Comparison of ENCODE assay signal across 13 cellular contexts in genomic region chr17:40348136-40348504, GRCh38. TPM values are rescaled to one million over a fixed set of nuclear protein-coding genes. Genes with fewer than 3 reads are reported as not detected.
DNase-seq lines count a peak whose midpoint lies in the region; ATAC-seq, FAIRE-seq and TF ChIP-seq lines count a peak whose summit lies in the region.
"Had no signal": no experiment of that assay in that cellular context is flagged by ENCODE, and none has a peak within 500 bp of the region (broad histone marks: within the 10 kb centered on the region; RNA-seq: fewer than 3 reads in every experiment).

No MANE protein-coding gene starts in this region.

- intact Hi-C loops in CD8-positive, alpha-beta T cell (cut with DNase I, micrococcal nuclease), result no loop called here

- CTCF ChIA-PET in CD8-positive, alpha-beta T cell (lab: Charles Lee), result interaction anchor here (0.9 to 34.5 kb wide), 3 partner anchors 17 to 235 kb away, joined by 3 to 1103 read pairs (median 4); partner anchors contain the start of gene RARA
- CTCF ChIA-PET in T-cell (lab: Charles Lee), result no interaction called here

- peaks cover 55% of the 10 kb centered on the region for H3K4me1 ChIP-seq in CD8-positive, alpha-beta T cell (ENCODE audit: insufficient read depth, low read length)
- peaks cover 0 to 87% of the 10 kb centered on the region in 2 donors for H3K4me1 ChIP-seq in right atrium auricular region
- H3K4me1 ChIP-seq in parathyroid adenoma, result peaks cover 38% of the 10 kb centered on the region

- H3K79me2 ChIP-seq in parathyroid adenoma, result peaks cover 6% of the 10 kb centered on the region

- POLR2A ChIA-PET in CD8-positive, alpha-beta T cell (lab: Charles Lee), result interaction anchor here (1.3 kb wide), 1 partner anchor 38 kb away, joined by 4 read pairs; no protein-coding TSS in a partner anchor
- POLR2A ChIA-PET in T-cell (lab: Charles Lee), result no interaction called here

- H3K27me3 ChIP-seq in CD8-positive, alpha-beta T cell (ENCODE audit: insufficient read depth, low read length), result no peaks in the 10 kb centered on the region
- H3K27me3 ChIP-seq in right atrium auricular region (no peaks in the 10 kb centered on the region), parathyroid adenoma (ENCODE audit: control insufficient read depth, insufficient read depth, low read length) (no peaks in the 10 kb centered on the region)

- no peak overlapping the region for H3K9ac ChIP-seq in parathyroid adenoma

- no peaks in the 10 kb centered on the region for H3K9me3 ChIP-seq in CD8-positive, alpha-beta T cell (ENCODE audit: low read length)
- H3K9me3 ChIP-seq in right atrium auricular region (no peaks in the 10 kb centered on the region), parathyroid adenoma (ENCODE audit: control insufficient read depth, low read length) (no peaks in the 10 kb centered on the region)

- H3K36me3 Mint-ChIP-seq in CD8-positive, alpha-beta T cell, result peaks cover 44% of the 10 kb centered on the region
- H3K36me3 Mint-ChIP-seq in T-cell, result peaks cover 29% of the 10 kb centered on the region

- H3K4me3 Mint-ChIP-seq in CD8-positive, alpha-beta T cell, result peak overlapping the region; percentile 32
- H3K4me3 Mint-ChIP-seq in T-cell, result peak overlapping the region in 2 of 3 donors; percentile 21 to 74
- H3K4me3 Mint-ChIP-seq: activated T-cell treated with anti-CD3 and anti-CD28 coated beads, Interleukin-2, amount 50 U/mL, for 72 hours; T-helper 1 cell treated with Interleukin-12 subunit alpha and Interleukin-12 subunit beta and Interleukin-4 antibody, amounts not matched to agents 30 μg/mL and 1 μg/mL, for 36 hours had no signal

- H3K4me3 ChIP-seq in CD8-positive, alpha-beta T cell (ENCODE audit: low read depth, low read length), result no peak overlapping the region
- H3K4me3 ChIP-seq in right atrium auricular region (no peak overlapping the region), parathyroid adenoma (ENCODE audit: low read depth, low read length) (no peak overlapping the region)

- FAIRE-seq in urothelium cell line (lab: Jason Lieb, UNC), result no peak

- H3K9me3 Mint-ChIP-seq in CD8-positive, alpha-beta T cell, result no peaks in the 10 kb centered on the region
- no peaks in the 10 kb centered on the region for H3K9me3 Mint-ChIP-seq in T-cell
- H3K9me3 Mint-ChIP-seq: activated T-cell treated with anti-CD3 and anti-CD28 coated beads, Interleukin-2, amount 50 U/mL, for 72 hours; T-helper 1 cell treated with Interleukin-12 subunit alpha and Interleukin-12 subunit beta and Interleukin-4 antibody, amounts not matched to agents 30 μg/mL and 1 μg/mL, for 36 hours had no signal

- H3K4me2 ChIP-seq in parathyroid adenoma (ENCODE audit: low read length), result no peak overlapping the region

- peak overlapping the region; percentile 76 for H3K27ac Mint-ChIP-seq in CD8-positive, alpha-beta T cell
- H3K27ac Mint-ChIP-seq in T-cell, result peak overlapping the region; percentile 86 to 89
- H3K27ac Mint-ChIP-seq: activated T-cell treated with anti-CD3 and anti-CD28 coated beads, Interleukin-2, amount 50 U/mL, for 72 hours; T-helper 1 cell treated with Interleukin-12 subunit alpha and Interleukin-12 subunit beta and Interleukin-4 antibody, amounts not matched to agents 30 μg/mL and 1 μg/mL, for 36 hours had no signal

- no peak overlapping the region for H2AFZ ChIP-seq in parathyroid adenoma

- ATAC-seq in CD8-positive, alpha-beta T cell, result no peak
- no peak for ATAC-seq in T-cell (replicated peaks in 1 of 4)
- no peak for ATAC-seq in activated CD4-positive, CD25-positive, alpha-beta regulatory T cell treated with anti-CD3 and anti-CD28 coated beads, Interleukin-2, amount 50 U/mL, for 24 hours
- no peak for ATAC-seq in GM21717 (IDR thresholded peaks at IDR 0.05; ENCODE audit: unreplicated experiment)
- ATAC-seq: activated T-cell treated with anti-CD3 and anti-CD28 coated beads, Interleukin-2, amount 50 U/mL, for 72 hours; HCT116 had no signal

- H3K36me3 ChIP-seq in CD8-positive, alpha-beta T cell (ENCODE audit: insufficient read depth, low read length), result peaks cover 26% of the 10 kb centered on the region
- H3K36me3 ChIP-seq in right atrium auricular region (peaks cover 39% of the 10 kb centered on the region), parathyroid adenoma (ENCODE audit: control insufficient read depth, insufficient read depth, low read length) (no peaks in the 10 kb centered on the region)

- H3K27ac ChIP-seq in CD8-positive, alpha-beta T cell (ENCODE audit: low read depth, low read length), result no peak overlapping the region
- H3K27ac ChIP-seq in right atrium auricular region (peak overlapping the region; percentile 95 to 98), parathyroid adenoma (peak overlapping the region; percentile 33)

- no peak for TF ChIP-seq CTCF in CD8-positive, alpha-beta T cell (IDR thresholded peaks at IDR 0.05)
- no peak for TF ChIP-seq CTCF in right atrium auricular region (IDR thresholded peaks at IDR 0.05)
- no peak for TF ChIP-seq CTCF in parathyroid adenoma (IDR thresholded peaks at IDR 0.05)

- DNase-seq in CD8-positive, alpha-beta T cell, result no peak
- DNase-seq in T-cell (no peak), right atrium auricular region (ENCODE audit: low spot score) (no peak), activated gamma-delta T cell treated with Interleukin-2 at 50 U/mL for 16 hours (no peak), urothelium cell line (ENCODE audit: low spot score) (no peak)
- DNase-seq: activated T-cell treated with anti-CD3 and anti-CD28 coated beads, Interleukin-2, amount 50 U/mL, for 72 hours; NCI-H226 had no signal

- H3K27me3 Mint-ChIP-seq in CD8-positive, alpha-beta T cell (ENCODE audit: low read depth), result no peaks in the 10 kb centered on the region
- H3K27me3 Mint-ChIP-seq in T-cell, result no peaks in the 10 kb centered on the region

- H3K4me1 Mint-ChIP-seq in CD8-positive, alpha-beta T cell (ENCODE audit: low read depth), result peaks cover 68% of the 10 kb centered on the region
- H3K4me1 Mint-ChIP-seq in T-cell, result peaks cover 73 to 83% (median 76%) of the 10 kb centered on the region in 3 donors

RNA-seq across cellular contexts. Expression of gene GJD3, which starts 16.4 kb away (rescaled TPM):
- total RNA-seq in CD8-positive, alpha-beta T cell, result not detected
- total RNA-seq in T-cell (not detected), right atrium auricular region (1 to 10 TPM in 1 of 2 donors, not detected in 1; 1.6 TPM)
- total RNA-seq: activated T-cell treated with anti-CD3 and anti-CD28 coated beads, Interleukin-2, amount 50 U/mL, for 72 hours; kidney epithelial cell had no signal

RNA-seq across cellular contexts. Expression of gene RARA, which starts 39.1 kb away (rescaled TPM):
- 100 to 1,000 TPM; 133 TPM for total RNA-seq in CD8-positive, alpha-beta T cell
- 10 to 100 TPM; 46.8 to 90.7 (median 69.1) TPM for total RNA-seq in T-cell
- 10 to 100 TPM; 28.5 to 51.7 TPM for total RNA-seq in right atrium auricular region
